In genomic region chr6:95143408-95144180, GRCh38 we compare ENCODE assay signal across 21 cellular contexts.
DNase-seq lines count a peak whose midpoint lies in the region; ATAC-seq and TF ChIP-seq lines count a peak whose summit lies in the region.
"Had no signal": no experiment of that assay in that cellular context is flagged by ENCODE, and none has a peak within 500 bp of the region (broad histone marks: within the 10 kb centered on the region; RNA-seq: fewer than 3 reads in every experiment).

No MANE protein-coding gene starts in this region.

- H3K9me3 ChIP-seq in WERI-Rb-1 (ENCODE audit: severe bottlenecking) = no peaks in the 10 kb centered on the region
- H3K9me3 ChIP-seq: Caco-2, MG63 had no signal

- H3K36me3 ChIP-seq in WERI-Rb-1 = no peaks in the 10 kb centered on the region
- H3K36me3 ChIP-seq in H7 (replicated peaks; ENCODE audit: control insufficient read depth, insufficient read depth, low read length) = no peaks in the 10 kb centered on the region
- H3K36me3 ChIP-seq: MG63 had no signal

- no peak overlapping the region for H3K4me3 ChIP-seq in WERI-Rb-1 (ENCODE audit: low read depth, low read length)
- H3K4me3 ChIP-seq in retinal pigment epithelial cell (ENCODE audit: low read length) = no peak overlapping the region
- no peak overlapping the region for H3K4me3 ChIP-seq in H7 (ENCODE audit: insufficient read depth, low read depth, low read length)
- H3K4me3 ChIP-seq: MG63 had no signal

- no peak for ATAC-seq in HG02623 (IDR thresholded peaks at IDR 0.05; ENCODE audit: unreplicated experiment)
- ATAC-seq in activated CD4-positive, CD25-positive, alpha-beta regulatory T cell treated with anti-CD3 and anti-CD28 coated beads, Interleukin-2, amount 50 U/mL, for 24 hours = no peak

- H3K27me3 ChIP-seq in WERI-Rb-1 (ENCODE audit: insufficient read depth, low read depth, severe bottlenecking) (no peaks in the 10 kb centered on the region), H7 (ENCODE audit: control insufficient read depth, insufficient read depth, low read length) (no peaks in the 10 kb centered on the region)
- H3K27me3 ChIP-seq: MG63 had no signal

- TF ChIP-seq CTCF in WERI-Rb-1 (IDR thresholded peaks at IDR 0.05; ENCODE audit: low read depth, low read length) (no peak), retinal pigment epithelial cell (conservative IDR thresholded peaks at IDR 0.05; ENCODE audit: low read depth, low read length) (no peak)

- DNase-seq in NCI-H524 (lab: John Stamatoyannopoulos, UW) (peak; percentile 51 to 63), NCI-H524 treated with DMSO at 0.1 percent for 48 hours (lab: John Stamatoyannopoulos, UW) (no peak), NCI-H69 (lab: John Stamatoyannopoulos, UW) (peak; percentile 79), WERI-Rb-1 (peak; percentile 61), retinal pigment epithelial cell (ENCODE audit: low read depth) (peak; percentile 80), H7 (no peak)
- DNase-seq: Caco-2; CD4-positive, alpha-beta T cell; DMS79 treated with DMSO at 0.1 percent for 48 hours; HCEC 1CT; Kasumi-1; MG63; NCI-H1092; NCI-H1436 treated with DMSO at 0.1 percent for 48 hours; NCI-H2227 treated with DMSO at 0.1 percent for 48 hours; NCI-H526; OCI-M1; Right ventricle myocardium superior had no signal

- H3K27ac ChIP-seq in WERI-Rb-1 = peak overlapping the region; percentile 9; the same call in 1 of the 2 replicates
- H3K27ac ChIP-seq: HL-60 had no signal

Comparison
In these comparisons a context has a peak if more than half of its experiments do, and no peak if none do; other contexts are left out.
1. DNase-seq: peak in NCI-H524 (2 of 2), NCI-H69 (single experiment), WERI-Rb-1 (single experiment) and retinal pigment epithelial cell (single experiment); none in NCI-H524 treated with DMSO at 0.1 percent for 48 hours (single experiment) and H7 (single experiment).